1 cellular context compared by ENCODE assay signal in genomic region chr7:100247152-100247757, GRCh38.
TF ChIP-seq lines count a peak whose summit lies in the region.

No MANE protein-coding gene starts in this region.

TF ChIP-seq in HepG2, 621 proteins besides CTCF, POLR2A, EP300 and RAD21 (continued from another document and continues in another):
- TF ChIP-seq TRAFD1 (CRISPR knock-in tag; IDR thresholded peaks at IDR 0.05; ENCODE audit: borderline replicate concordance) (no peak), GATAD2A (CRISPR knock-in tag; IDR thresholded peaks at IDR 0.05) (peak; percentile 87), ERF (CRISPR knock-in tag; IDR thresholded peaks at IDR 0.05) (peak; percentile 61; the same call in 1 of the 2 replicates), TEAD3 (CRISPR knock-in tag; optimal IDR thresholded peaks at IDR 0.05; ENCODE audit: borderline replicate concordance) (peak; percentile 90), ZMYM2 (CRISPR knock-in tag; IDR thresholded peaks at IDR 0.05) (no peak), ZNF557 (CRISPR knock-in tag; IDR thresholded peaks at IDR 0.05) (no peak), AHDC1 (CRISPR knock-in tag; IDR thresholded peaks at IDR 0.05; ENCODE audit: borderline replicate concordance) (no peak), POGK (CRISPR knock-in tag; conservative IDR thresholded peaks at IDR 0.05) (0 out of 2 replicates have a peak, but pooled peaks have one; percentile 17), TMF1 (CRISPR knock-in tag; IDR thresholded peaks at IDR 0.05; ENCODE audit: low read depth) (no peak), ZFP91 (CRISPR knock-in tag; IDR thresholded peaks at IDR 0.05; ENCODE audit: borderline replicate concordance) (peak; percentile 24; the same call in 1 of the 2 replicates), SMAD1 (CRISPR knock-in tag; IDR thresholded peaks at IDR 0.05; ENCODE audit: borderline replicate concordance, low read depth) (no peak), MTF1 (CRISPR knock-in tag; IDR thresholded peaks at IDR 0.05) (no peak), SIX4 (CRISPR knock-in tag; IDR thresholded peaks at IDR 0.05) (peak; percentile 98), CBX2 (IDR thresholded peaks at IDR 0.05; ENCODE audit: low read depth, low read length) (no peak), CBX2 (CRISPR knock-in tag; IDR thresholded peaks at IDR 0.05; ENCODE audit: low read depth) (no peak), ZNF143 (CRISPR knock-in tag; IDR thresholded peaks at IDR 0.05) (no peak), NR2F2 (IDR thresholded peaks at IDR 0.05; ENCODE audit: borderline replicate concordance, low read depth) (0 out of 2 replicates have a peak, but pooled peaks have one; percentile 57), ZNF253 (CRISPR knock-in tag; IDR thresholded peaks at IDR 0.05; ENCODE audit: borderline replicate concordance) (no peak), PATZ1 (CRISPR knock-in tag; IDR thresholded peaks at IDR 0.05) (peak; percentile 73), JUND (CRISPR knock-in tag; IDR thresholded peaks at IDR 0.05) (peak; percentile 24; the same call in 1 of the 2 replicates), ZNF770 (CRISPR knock-in tag; IDR thresholded peaks at IDR 0.05) (peak; percentile 62; the same call in 1 of the 2 replicates), NCOA2 (CRISPR knock-in tag; IDR thresholded peaks at IDR 0.05) (peak; percentile 65), ZNF362 (CRISPR knock-in tag; IDR thresholded peaks at IDR 0.05; ENCODE audit: borderline replicate concordance) (peak; percentile 61), ZSCAN12 (CRISPR knock-in tag; IDR thresholded peaks at IDR 0.05) (no peak), PCBP1 (IDR thresholded peaks at IDR 0.05; ENCODE audit: borderline replicate concordance, low read depth, low read length) (0 out of 2 replicates have a peak, but pooled peaks have one; percentile 30), ZNF468 (CRISPR knock-in tag; IDR thresholded peaks at IDR 0.05) (no peak), MTA1 (CRISPR knock-in tag; IDR thresholded peaks at IDR 0.05; ENCODE audit: borderline replicate concordance) (peak; percentile 68), ATF3 (CRISPR knock-in tag; IDR thresholded peaks at IDR 0.05) (peak; percentile 73), MAFF (IDR thresholded peaks at IDR 0.05; ENCODE audit: low read depth, low read length) (0 out of 2 replicates have a peak, but pooled peaks have one; percentile 6), RNF219 (CRISPR knock-in tag; IDR thresholded peaks at IDR 0.05) (no peak), HNF1B (CRISPR knock-in tag; IDR thresholded peaks at IDR 0.05) (peak; percentile 53), HNRNPL (IDR thresholded peaks at IDR 0.05; ENCODE audit: low read depth, low read length) (peak; percentile 83; the same call in 1 of the 2 replicates), SOX5 (CRISPR knock-in tag; IDR thresholded peaks at IDR 0.05; ENCODE audit: borderline replicate concordance) (peak; percentile 74; the same call in 1 of the 2 replicates)
